In genomic region chr12:93741741-93742085, GRCh38 we compare ENCODE assay signal across 8 cellular contexts.
DNase-seq lines count a peak whose midpoint lies in the region; ATAC-seq and TF ChIP-seq lines count a peak whose summit lies in the region.

No MANE protein-coding gene starts in this region.

- peak overlapping the region; percentile 27 for H2AFZ ChIP-seq in mesenchymal stem cell (ENCODE audit: low read depth, low read length)

- H2AK5ac ChIP-seq in mesenchymal stem cell (ENCODE audit: low read length, severe bottlenecking): no peak overlapping the region

- no peak overlapping the region for H4K91ac ChIP-seq in mesenchymal stem cell (ENCODE audit: low read length)

- no peak overlapping the region for H2BK5ac ChIP-seq in mesenchymal stem cell (ENCODE audit: low read depth, low read length, poor library complexity, severe bottlenecking)

- peaks cover 6% of the 10 kb centered on the region for H3K79me1 ChIP-seq in mesenchymal stem cell (replicated peaks; ENCODE audit: low read length, poor library complexity, severe bottlenecking)

- H4K8ac ChIP-seq in mesenchymal stem cell (ENCODE audit: low read length): peak overlapping the region; percentile 77

- ATAC-seq in HG02763 (IDR thresholded peaks at IDR 0.05; ENCODE audit: unreplicated experiment): peak; percentile 9

- H3K9ac ChIP-seq in duodenal mucosa (ENCODE audit: low read depth in 1 of 2, low read length in 2 of 2) (peak overlapping the region; percentile 73 to 85), mesenchymal stem cell (ENCODE audit: low read length) (peak overlapping the region; percentile 92)

- H3K36me3 ChIP-seq in duodenal mucosa (ENCODE audit: control insufficient read depth in 1 of 2, insufficient read depth in 2 of 2, low read length in 2 of 2): no peaks in the 10 kb centered on the region
- no peaks in the 10 kb centered on the region for H3K36me3 ChIP-seq in mesenchymal stem cell (ENCODE audit: control insufficient read depth in 1 of 2, insufficient read depth in 2 of 2, low read depth in 1 of 2, low read length in 2 of 2)
- no peaks in the 10 kb centered on the region for H3K36me3 ChIP-seq in vagina

- TF ChIP-seq POLR2A in vagina (IDR thresholded peaks at IDR 0.05): no peak

- CTCF ChIA-PET in RWPE1 (lab: Yijun Ruan, JAX): interaction anchor here (0.6 to 1.9 kb wide), 11 partner anchors 18 to 1226 kb away, joined by 3 to 19 read pairs (median 4); partner anchors contain the start of gene SOCS2

- H2BK120ac ChIP-seq in mesenchymal stem cell (ENCODE audit: low read depth, low read length): no peak overlapping the region

- peaks cover 10 to 22% of the 10 kb centered on the region in 2 donors for H3K4me1 ChIP-seq in duodenal mucosa (ENCODE audit: control insufficient read depth in 1 of 2, insufficient read depth in 2 of 2, low read length in 2 of 2)
- H3K4me1 ChIP-seq in mesenchymal stem cell (ENCODE audit: control insufficient read depth, insufficient read depth, low read depth, low read length): no peaks in the 10 kb centered on the region
- peaks cover 57% of the 10 kb centered on the region for H3K4me1 ChIP-seq in vagina

- no peak overlapping the region for H3K4ac ChIP-seq in mesenchymal stem cell (ENCODE audit: low read depth in 1 of 2, low read length in 2 of 2)

- H3K18ac ChIP-seq in mesenchymal stem cell (ENCODE audit: low read depth in 1 of 2, low read length in 2 of 2): peak overlapping the region in 1 of 2 experiments; percentile 62

- POLR2A ChIA-PET in RWPE1 (lab: Yijun Ruan, JAX; ENCODE audit: low non-redundant PET): interaction anchor here (0.6 kb wide), 1 partner anchor 14 kb away, joined by 3 read pairs; no protein-coding TSS in a partner anchor

- peak overlapping the region; percentile 81 for H3K27ac ChIP-seq in RWPE1
- H3K27ac ChIP-seq in duodenal mucosa (ENCODE audit: low read depth, low read length): peak overlapping the region; percentile 77
- H3K27ac ChIP-seq in mesenchymal stem cell (ENCODE audit: low read length, poor library complexity, severe bottlenecking): no peak overlapping the region
- peak overlapping the region; percentile 97 for H3K27ac ChIP-seq in vagina

- H3K9me3 ChIP-seq in duodenal mucosa (ENCODE audit: control insufficient read depth in 1 of 2, low read length in 2 of 2) (no peaks in the 10 kb centered on the region), mesenchymal stem cell (ENCODE audit: control insufficient read depth, low read length) (no peaks in the 10 kb centered on the region), vagina (no peaks in the 10 kb centered on the region)

- no peak overlapping the region for H2BK12ac ChIP-seq in mesenchymal stem cell (ENCODE audit: low read length in 2 of 2)

- H3K14ac ChIP-seq in mesenchymal stem cell (ENCODE audit: low read length in 2 of 2): no peak overlapping the region

- peak overlapping the region; percentile 99 for H3K4me2 ChIP-seq in mesenchymal stem cell (ENCODE audit: low read length, poor library complexity, severe bottlenecking)

- intact Hi-C loops in vagina (cut with DNase I): loop anchor here (2.0 to 10.0 kb wide), 4 partner anchors 57 to 171 kb away; no protein-coding TSS in a partner anchor

- no peak overlapping the region for H2BK15ac ChIP-seq in mesenchymal stem cell (ENCODE audit: low read depth, poor library complexity, severe bottlenecking)

- H3K4me3 ChIP-seq in duodenal mucosa (ENCODE audit: low read depth in 1 of 2, low read length in 2 of 2) (peak overlapping the region; percentile 86 to 97), mesenchymal stem cell (ENCODE audit: insufficient read depth in 1 of 2, low read depth in 1 of 2, low read length in 2 of 2) (peak overlapping the region in 1 of 2 experiments; percentile 95), vagina (peak overlapping the region; percentile 58 to 63)

- TF ChIP-seq CTCF in RWPE1 (conservative IDR thresholded peaks at IDR 0.05; ENCODE audit: low read depth) (no peak), vagina (IDR thresholded peaks at IDR 0.05) (no peak)

- no peaks in the 10 kb centered on the region for H3K27me3 ChIP-seq in duodenal mucosa (ENCODE audit: control insufficient read depth in 1 of 2, insufficient read depth in 2 of 2, low read length in 2 of 2)
- H3K27me3 ChIP-seq in mesenchymal stem cell (ENCODE audit: control insufficient read depth in 1 of 2, insufficient read depth in 1 of 2, low read length in 2 of 2): no peaks in the 10 kb centered on the region
- no peaks in the 10 kb centered on the region for H3K27me3 ChIP-seq in vagina

- H3K23ac ChIP-seq in mesenchymal stem cell (ENCODE audit: low read length in 2 of 2): no peak overlapping the region

- DNase-seq in NCI-H2227 (lab: John Stamatoyannopoulos, UW; ENCODE audit: unreplicated experiment) (peak; percentile 75), NCI-H2227 treated with DMSO at 0.1 percent for 48 hours (lab: John Stamatoyannopoulos, UW) (no peak), RWPE1 (ENCODE audit: low spot score) (no peak), mesenchymal stem cell (no peak), vagina (ENCODE audit: extremely low spot score in 2 of 2) (no peak)
- no peak for DNase-seq in activated CD8-positive, alpha-beta memory T cell treated with anti-CD3 and anti-CD28 coated beads, Interleukin-2, amount 50 U/mL, for 48 hours

- 10% methylated on average over 8 of the region's 8 CpGs for WGBS in mesenchymal stem cell
